17 cellular contexts compared by ENCODE assay signal in the genomic region with DNA sequence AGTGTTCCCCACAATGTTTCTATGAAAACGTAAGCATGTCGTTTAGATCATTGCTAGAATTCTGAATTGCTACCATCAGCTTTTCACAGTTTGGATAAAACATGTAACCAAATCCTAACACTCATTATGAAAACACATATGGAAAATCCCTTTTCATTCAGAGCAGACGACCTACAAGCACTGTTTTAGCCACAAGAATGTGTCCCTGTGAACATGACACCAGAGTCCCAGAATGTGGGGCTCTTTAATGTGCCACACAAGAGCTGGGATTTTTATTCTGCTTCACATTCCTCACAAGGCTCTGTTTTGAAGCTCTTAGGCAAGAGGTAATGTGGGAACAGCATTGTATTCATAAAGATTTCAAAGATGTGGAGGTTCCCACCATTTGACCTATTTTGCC.
DNase-seq lines count a peak whose midpoint lies in the region; ATAC-seq and TF ChIP-seq lines count a peak whose summit lies in the region.
"Had no signal": no experiment of that assay in that cellular context is flagged by ENCODE, and none has a peak within 500 bp of the region (broad histone marks: within the 10 kb centered on the region; RNA-seq: fewer than 3 reads in every experiment).

No MANE protein-coding gene starts in this region.

- CTCF ChIA-PET in Caco-2 (lab: Charles Lee), result no interaction called here

- H3K36me3 ChIP-seq in SJCRH30 (no peaks in the 10 kb centered on the region), mucosa of descending colon (ENCODE audit: low read depth) (no peaks in the 10 kb centered on the region), Caco-2 (ENCODE audit: control insufficient read depth, insufficient read depth, low read length) (no peaks in the 10 kb centered on the region)
- H3K36me3 ChIP-seq: adrenal gland had no signal

- peak overlapping the region; percentile 4; the same call in 1 of the 2 replicates for H3K27ac ChIP-seq in SJCRH30
- H3K27ac ChIP-seq: adrenal gland had no signal

- peaks cover 31% of the 10 kb centered on the region for H3K4me1 Mint-ChIP-seq in Caco-2 (ENCODE audit: low read depth, unreplicated experiment)
- H3K4me1 Mint-ChIP-seq: stimulated activated memory B cell treated with anti-CD40 and anti-IgM and Interleukin-4, amounts not matched to agents 10 μg/mL and 1 μg/mL and 100 μg/mL, for 72 hours had no signal

- ATAC-seq in GM21360 (IDR thresholded peaks at IDR 0.05; ENCODE audit: unreplicated experiment) (peak; percentile 63), mucosa of descending colon (no peak)
- ATAC-seq: stimulated activated memory B cell treated with anti-CD40 and anti-IgM and Interleukin-4, amounts not matched to agents 10 μg/mL and 1 μg/mL and 100 μg/mL, for 72 hours had no signal

- H3K4me1 ChIP-seq in SJCRH30 (peaks cover 8% of the 10 kb centered on the region; the same call in 1 of the 2 replicates), mucosa of descending colon (ENCODE audit: low read depth) (no peaks in the 10 kb centered on the region), Caco-2 (peaks cover 23% of the 10 kb centered on the region)
- H3K4me1 ChIP-seq: adrenal gland had no signal

- no peaks in the 10 kb centered on the region for H3K27me3 ChIP-seq in SJCRH30
- H3K27me3 ChIP-seq in Caco-2 (replicated peaks; ENCODE audit: control insufficient read depth, insufficient read depth, low read length), result no peaks in the 10 kb centered on the region
- H3K27me3 ChIP-seq: adrenal gland had no signal

- H3K27me3 Mint-ChIP-seq in Caco-2 (ENCODE audit: insufficient read depth, unreplicated experiment), result no peaks in the 10 kb centered on the region
- H3K27me3 Mint-ChIP-seq: stimulated activated memory B cell treated with anti-CD40 and anti-IgM and Interleukin-4, amounts not matched to agents 10 μg/mL and 1 μg/mL and 100 μg/mL, for 72 hours had no signal

- POLR2A ChIA-PET in Caco-2 (lab: Charles Lee), result interaction anchor here (0.7 kb wide), 1 partner anchor 137 kb away, joined by 4 read pairs; no protein-coding TSS in a partner anchor

- no peaks in the 10 kb centered on the region for H3K36me3 Mint-ChIP-seq in Caco-2 (ENCODE audit: insufficient read depth, unreplicated experiment)
- H3K36me3 Mint-ChIP-seq: stimulated activated memory B cell treated with anti-CD40 and anti-IgM and Interleukin-4, amounts not matched to agents 10 μg/mL and 1 μg/mL and 100 μg/mL, for 72 hours had no signal

- TF ChIP-seq CTCF in mucosa of descending colon (IDR thresholded peaks at IDR 0.05), result no peak
- TF ChIP-seq CTCF in Caco-2 (IDR thresholded peaks at IDR 0.05; ENCODE audit: insufficient read depth in 1 of 2, low read depth in 1 of 2, low read length in 1 of 2, severe bottlenecking in 1 of 2, unreplicated experiment in 1 of 2), result no peak

- DNase-seq in Caki2 (ENCODE audit: low read depth) (peak; percentile 9), SJCRH30 (peak; percentile 71 to 84), left kidney (ENCODE audit: low read depth, low spot score) (peak; percentile 16), mucosa of descending colon (no peak), Caco-2 (no peak), NCI-H446 (lab: John Stamatoyannopoulos, UW) (no peak), anterior cingulate cortex (lab: John Stamatoyannopoulos, UW) (no peak)
- DNase-seq: activated CD8-positive, alpha-beta memory T cell treated with anti-CD3 and anti-CD28 coated beads for 24 hours; adrenal gland; C1 segment of cervical spinal cord; effector CD8-positive, alpha-beta T cell; GF-D8; NCI-H2029; nucleus accumbens; stimulated activated CD4-positive, alpha-beta T cell treated with anti-CD3 and anti-CD28 coated beads, Interleukin-2, amount 100 ng/mL, for 24 hours had no signal

- no peaks in the 10 kb centered on the region for H3K9me3 ChIP-seq in SJCRH30 (replicated peaks)
- H3K9me3 ChIP-seq in mucosa of descending colon, result no peaks in the 10 kb centered on the region
- H3K9me3 ChIP-seq in Caco-2, result no peaks in the 10 kb centered on the region
- H3K9me3 ChIP-seq: adrenal gland had no signal

- intact Hi-C loops in mucosa of descending colon (cut with DNase I, micrococcal nuclease), result no loop called here
- intact Hi-C loops in Caco-2 (cut with micrococcal nuclease; ENCODE audit: unreplicated experiment), result loop anchor here (5.0 kb wide), 1 partner anchor 72 kb away; no protein-coding TSS in a partner anchor

- H3K4me3 ChIP-seq in SJCRH30, result no peak overlapping the region
- no peak overlapping the region for H3K4me3 ChIP-seq in mucosa of descending colon
- no peak overlapping the region for H3K4me3 ChIP-seq in Caco-2 (ENCODE audit: low read depth, low read length)
- H3K4me3 ChIP-seq: adrenal gland had no signal

- H3K9me3 Mint-ChIP-seq in Caco-2 (ENCODE audit: unreplicated experiment), result peaks cover 9% of the 10 kb centered on the region
- H3K9me3 Mint-ChIP-seq: stimulated activated memory B cell treated with anti-CD40 and anti-IgM and Interleukin-4, amounts not matched to agents 10 μg/mL and 1 μg/mL and 100 μg/mL, for 72 hours had no signal

- in situ Hi-C loops in Caki2 (cut with HindIII; ENCODE audit: low pct_unique_long_range_greater_than_20kb, low sequenced_read_pairs), result no loop called here

- no peak overlapping the region for H3K4me3 Mint-ChIP-seq in Caco-2 (ENCODE audit: unreplicated experiment)
- H3K4me3 Mint-ChIP-seq: stimulated activated memory B cell treated with anti-CD40 and anti-IgM and Interleukin-4, amounts not matched to agents 10 μg/mL and 1 μg/mL and 100 μg/mL, for 72 hours had no signal

- H3K27ac Mint-ChIP-seq in Caco-2 (ENCODE audit: unreplicated experiment), result no peak overlapping the region
- H3K27ac Mint-ChIP-seq: stimulated activated memory B cell treated with anti-CD40 and anti-IgM and Interleukin-4, amounts not matched to agents 10 μg/mL and 1 μg/mL and 100 μg/mL, for 72 hours had no signal

- no TSS peak for BruUV-seq in Caco-2 (replicated peaks; lab: Mats Ljungman, UMichigan)

Comparison
In these comparisons a context has a peak if more than half of its experiments do, and no peak if none do; other contexts are left out.
1. DNase-seq: peak in Caki2 (single experiment), SJCRH30 (2 of 2) and left kidney (single experiment); none in mucosa of descending colon (0 of 3), Caco-2 (0 of 2), NCI-H446 (0 of 2) and anterior cingulate cortex (0 of 58).